ENCODE assay signal across 1 cellular context in the genomic region with DNA sequence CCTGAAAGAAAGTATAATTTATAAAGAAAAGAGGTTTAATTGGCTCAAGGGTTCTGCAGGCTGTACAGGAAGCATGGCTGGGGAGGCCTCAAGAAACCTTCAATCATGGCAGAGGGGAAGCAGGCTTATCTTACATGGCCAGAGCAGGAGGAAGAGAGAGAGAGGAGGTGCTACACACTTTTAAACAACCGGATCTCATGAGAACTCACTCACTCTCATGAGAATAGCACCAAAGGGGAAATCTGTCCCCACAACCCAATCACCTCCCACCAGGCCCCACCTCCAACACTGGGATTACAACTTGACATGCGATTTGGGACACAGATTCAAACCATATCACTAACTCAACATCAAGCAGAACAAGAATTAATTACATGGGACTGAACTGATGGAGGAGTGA.
A peak's percentile ranks its signal among the peaks of the same experiment; 100 is the strongest.
TF ChIP-seq lines count a peak whose summit lies in the region.

No MANE protein-coding gene starts in this region.

TF ChIP-seq in K562, 482 proteins besides CTCF, POLR2A, EP300 and RAD21 (continued from another document):
- TF ChIP-seq, protein P1, sequence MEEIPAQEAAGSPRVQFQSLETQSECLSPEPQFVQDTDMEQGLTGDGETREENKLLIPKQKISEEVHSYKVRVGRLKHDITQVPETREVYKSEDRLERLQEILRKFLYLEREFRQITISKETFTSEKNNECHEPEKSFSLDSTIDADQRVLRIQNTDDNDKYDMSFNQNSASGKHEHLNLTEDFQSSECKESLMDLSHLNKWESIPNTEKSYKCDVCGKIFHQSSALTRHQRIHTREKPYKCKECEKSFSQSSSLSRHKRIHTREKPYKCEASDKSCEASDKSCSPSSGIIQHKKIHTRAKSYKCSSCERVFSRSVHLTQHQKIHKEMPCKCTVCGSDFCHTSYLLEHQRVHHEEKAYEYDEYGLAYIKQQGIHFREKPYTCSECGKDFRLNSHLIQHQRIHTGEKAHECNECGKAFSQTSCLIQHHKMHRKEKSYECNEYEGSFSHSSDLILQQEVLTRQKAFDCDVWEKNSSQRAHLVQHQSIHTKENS (CRISPR knock-in tag; IDR thresholded peaks at IDR 0.05) = no peak
- TF ChIP-seq TRIM28 (IDR thresholded peaks at IDR 0.05) (peak; percentile 85), ILF3 (IDR thresholded peaks at IDR 0.05; ENCODE audit: borderline replicate concordance) (0 out of 2 replicates have a peak, but pooled peaks have one; percentile 33), ADNP (tag; IDR thresholded peaks at IDR 0.05) (no peak), ZNF699 (CRISPR knock-in tag; IDR thresholded peaks at IDR 0.05; ENCODE audit: insufficient replicate concordance) (no peak), TRIM24 (IDR thresholded peaks at IDR 0.05) (peak; percentile 84 to 88), ZNF408 (CRISPR knock-in tag; IDR thresholded peaks at IDR 0.05; ENCODE audit: low read depth) (no peak), MYC (IDR thresholded peaks at IDR 0.05; ENCODE audit: low read depth, low read length) (peak; percentile 57; the same call in 1 of the 2 replicates), MYC (CRISPR knock-in tag; IDR thresholded peaks at IDR 0.05; ENCODE audit: borderline replicate concordance, low read depth) (no peak), NBN (IDR thresholded peaks at IDR 0.05; ENCODE audit: low read depth) (peak; percentile 75; the same call in 1 of the 2 replicates), CBX1 (IDR thresholded peaks at IDR 0.05; ENCODE audit: low read depth) (peak; percentile 67; the same call in 1 of the 2 replicates), NRF1 (conservative IDR thresholded peaks at IDR 0.05 in 1 of 2, IDR thresholded peaks at IDR 0.05 in 1 of 2) (0 out of 4 replicates have a peak, but pooled peaks of 1 of the 2 experiments have one; percentile 14), ETV1 (tag; conservative IDR thresholded peaks at IDR 0.05; ENCODE audit: low read depth) (peak; percentile 96), PYGO2 (tag; IDR thresholded peaks at IDR 0.05) (no peak), POLR2AphosphoS5 (IDR thresholded peaks at IDR 0.05; ENCODE audit: control insufficient read depth, insufficient read depth, low read depth, low read length) (no peak), FOXK2 (conservative IDR thresholded peaks at IDR 0.05 in 1 of 2, IDR thresholded peaks at IDR 0.05 in 1 of 2; ENCODE audit: low read depth in 2 of 2) (no peak), TEAD2 (tag; IDR thresholded peaks at IDR 0.05) (no peak), NCOR1 (IDR thresholded peaks at IDR 0.05) (peak; percentile 69), ZBED1 (IDR thresholded peaks at IDR 0.05) (no peak), FOXP1 (CRISPR knock-in tag; IDR thresholded peaks at IDR 0.05) (no peak), DMBX1 (CRISPR knock-in tag; IDR thresholded peaks at IDR 0.05; ENCODE audit: borderline replicate concordance) (peak; percentile 74; the same call in 1 of the 2 replicates), PHF8 (IDR thresholded peaks at IDR 0.05; ENCODE audit: borderline replicate concordance, low read length) (no peak), ETV5 (CRISPR knock-in tag; IDR thresholded peaks at IDR 0.05; ENCODE audit: low read depth) (peak; percentile 73), BRCA1 (IDR thresholded peaks at IDR 0.05) (no peak), BRCA1 (CRISPR knock-in tag; IDR thresholded peaks at IDR 0.05) (no peak), NFXL1 (CRISPR knock-in tag; IDR thresholded peaks at IDR 0.05) (no peak), ZNF785 (CRISPR knock-in tag; IDR thresholded peaks at IDR 0.05) (no peak), DACH1 (IDR thresholded peaks at IDR 0.05; ENCODE audit: partially characterized antibody) (no peak), PHB2 (IDR thresholded peaks at IDR 0.05; ENCODE audit: low read depth) (no peak)
- TF ChIP-seq, protein P2, sequence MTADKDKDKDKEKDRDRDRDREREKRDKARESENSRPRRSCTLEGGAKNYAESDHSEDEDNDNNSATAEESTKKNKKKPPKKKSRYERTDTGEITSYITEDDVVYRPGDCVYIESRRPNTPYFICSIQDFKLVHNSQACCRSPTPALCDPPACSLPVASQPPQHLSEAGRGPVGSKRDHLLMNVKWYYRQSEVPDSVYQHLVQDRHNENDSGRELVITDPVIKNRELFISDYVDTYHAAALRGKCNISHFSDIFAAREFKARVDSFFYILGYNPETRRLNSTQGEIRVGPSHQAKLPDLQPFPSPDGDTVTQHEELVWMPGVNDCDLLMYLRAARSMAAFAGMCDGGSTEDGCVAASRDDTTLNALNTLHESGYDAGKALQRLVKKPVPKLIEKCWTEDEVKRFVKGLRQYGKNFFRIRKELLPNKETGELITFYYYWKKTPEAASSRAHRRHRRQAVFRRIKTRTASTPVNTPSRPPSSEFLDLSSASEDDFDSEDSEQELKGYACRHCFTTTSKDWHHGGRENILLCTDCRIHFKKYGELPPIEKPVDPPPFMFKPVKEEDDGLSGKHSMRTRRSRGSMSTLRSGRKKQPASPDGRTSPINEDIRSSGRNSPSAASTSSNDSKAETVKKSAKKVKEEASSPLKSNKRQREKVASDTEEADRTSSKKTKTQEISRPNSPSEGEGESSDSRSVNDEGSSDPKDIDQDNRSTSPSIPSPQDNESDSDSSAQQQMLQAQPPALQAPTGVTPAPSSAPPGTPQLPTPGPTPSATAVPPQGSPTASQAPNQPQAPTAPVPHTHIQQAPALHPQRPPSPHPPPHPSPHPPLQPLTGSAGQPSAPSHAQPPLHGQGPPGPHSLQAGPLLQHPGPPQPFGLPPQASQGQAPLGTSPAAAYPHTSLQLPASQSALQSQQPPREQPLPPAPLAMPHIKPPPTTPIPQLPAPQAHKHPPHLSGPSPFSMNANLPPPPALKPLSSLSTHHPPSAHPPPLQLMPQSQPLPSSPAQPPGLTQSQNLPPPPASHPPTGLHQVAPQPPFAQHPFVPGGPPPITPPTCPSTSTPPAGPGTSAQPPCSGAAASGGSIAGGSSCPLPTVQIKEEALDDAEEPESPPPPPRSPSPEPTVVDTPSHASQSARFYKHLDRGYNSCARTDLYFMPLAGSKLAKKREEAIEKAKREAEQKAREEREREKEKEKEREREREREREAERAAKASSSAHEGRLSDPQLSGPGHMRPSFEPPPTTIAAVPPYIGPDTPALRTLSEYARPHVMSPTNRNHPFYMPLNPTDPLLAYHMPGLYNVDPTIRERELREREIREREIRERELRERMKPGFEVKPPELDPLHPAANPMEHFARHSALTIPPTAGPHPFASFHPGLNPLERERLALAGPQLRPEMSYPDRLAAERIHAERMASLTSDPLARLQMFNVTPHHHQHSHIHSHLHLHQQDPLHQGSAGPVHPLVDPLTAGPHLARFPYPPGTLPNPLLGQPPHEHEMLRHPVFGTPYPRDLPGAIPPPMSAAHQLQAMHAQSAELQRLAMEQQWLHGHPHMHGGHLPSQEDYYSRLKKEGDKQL (CRISPR knock-in tag; IDR thresholded peaks at IDR 0.05; ENCODE audit: borderline replicate concordance) = no peak
- TF ChIP-seq, protein P3, sequence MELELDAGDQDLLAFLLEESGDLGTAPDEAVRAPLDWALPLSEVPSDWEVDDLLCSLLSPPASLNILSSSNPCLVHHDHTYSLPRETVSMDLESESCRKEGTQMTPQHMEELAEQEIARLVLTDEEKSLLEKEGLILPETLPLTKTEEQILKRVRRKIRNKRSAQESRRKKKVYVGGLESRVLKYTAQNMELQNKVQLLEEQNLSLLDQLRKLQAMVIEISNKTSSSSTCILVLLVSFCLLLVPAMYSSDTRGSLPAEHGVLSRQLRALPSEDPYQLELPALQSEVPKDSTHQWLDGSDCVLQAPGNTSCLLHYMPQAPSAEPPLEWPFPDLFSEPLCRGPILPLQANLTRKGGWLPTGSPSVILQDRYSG (tag; conservative IDR thresholded peaks at IDR 0.05; ENCODE audit: low read depth) = no peak
- TF ChIP-seq, protein P4, sequence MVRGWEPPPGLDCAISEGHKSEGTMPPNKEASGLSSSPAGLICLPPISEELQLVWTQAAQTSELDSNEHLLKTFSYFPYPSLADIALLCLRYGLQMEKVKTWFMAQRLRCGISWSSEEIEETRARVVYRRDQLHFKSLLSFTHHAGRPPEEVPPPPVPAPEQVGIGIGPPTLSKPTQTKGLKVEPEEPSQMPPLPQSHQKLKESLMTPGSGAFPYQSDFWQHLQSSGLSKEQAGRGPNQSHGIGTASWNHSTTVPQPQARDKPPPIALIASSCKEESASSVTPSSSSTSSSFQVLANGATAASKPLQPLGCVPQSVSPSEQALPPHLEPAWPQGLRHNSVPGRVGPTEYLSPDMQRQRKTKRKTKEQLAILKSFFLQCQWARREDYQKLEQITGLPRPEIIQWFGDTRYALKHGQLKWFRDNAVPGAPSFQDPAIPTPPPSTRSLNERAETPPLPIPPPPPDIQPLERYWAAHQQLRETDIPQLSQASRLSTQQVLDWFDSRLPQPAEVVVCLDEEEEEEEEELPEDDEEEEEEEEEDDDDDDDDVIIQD (CRISPR knock-in tag; IDR thresholded peaks at IDR 0.05) = no peak
- TF ChIP-seq, protein P5, sequence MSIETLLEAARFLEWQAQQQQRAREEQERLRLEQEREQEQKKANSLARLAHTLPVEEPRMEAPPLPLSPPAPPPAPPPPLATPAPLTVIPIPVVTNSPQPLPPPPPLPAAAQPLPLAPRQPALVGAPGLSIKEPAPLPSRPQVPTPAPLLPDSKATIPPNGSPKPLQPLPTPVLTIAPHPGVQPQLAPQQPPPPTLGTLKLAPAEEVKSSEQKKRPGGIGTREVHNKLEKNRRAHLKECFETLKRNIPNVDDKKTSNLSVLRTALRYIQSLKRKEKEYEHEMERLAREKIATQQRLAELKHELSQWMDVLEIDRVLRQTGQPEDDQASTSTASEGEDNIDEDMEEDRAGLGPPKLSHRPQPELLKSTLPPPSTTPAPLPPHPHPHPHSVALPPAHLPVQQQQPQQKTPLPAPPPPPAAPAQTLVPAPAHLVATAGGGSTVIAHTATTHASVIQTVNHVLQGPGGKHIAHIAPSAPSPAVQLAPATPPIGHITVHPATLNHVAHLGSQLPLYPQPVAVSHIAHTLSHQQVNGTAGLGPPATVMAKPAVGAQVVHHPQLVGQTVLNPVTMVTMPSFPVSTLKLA (conservative IDR thresholded peaks at IDR 0.05) = peak; percentile 20 to 45; a peak in 2 of 4 replicates
- TF ChIP-seq, protein P6, sequence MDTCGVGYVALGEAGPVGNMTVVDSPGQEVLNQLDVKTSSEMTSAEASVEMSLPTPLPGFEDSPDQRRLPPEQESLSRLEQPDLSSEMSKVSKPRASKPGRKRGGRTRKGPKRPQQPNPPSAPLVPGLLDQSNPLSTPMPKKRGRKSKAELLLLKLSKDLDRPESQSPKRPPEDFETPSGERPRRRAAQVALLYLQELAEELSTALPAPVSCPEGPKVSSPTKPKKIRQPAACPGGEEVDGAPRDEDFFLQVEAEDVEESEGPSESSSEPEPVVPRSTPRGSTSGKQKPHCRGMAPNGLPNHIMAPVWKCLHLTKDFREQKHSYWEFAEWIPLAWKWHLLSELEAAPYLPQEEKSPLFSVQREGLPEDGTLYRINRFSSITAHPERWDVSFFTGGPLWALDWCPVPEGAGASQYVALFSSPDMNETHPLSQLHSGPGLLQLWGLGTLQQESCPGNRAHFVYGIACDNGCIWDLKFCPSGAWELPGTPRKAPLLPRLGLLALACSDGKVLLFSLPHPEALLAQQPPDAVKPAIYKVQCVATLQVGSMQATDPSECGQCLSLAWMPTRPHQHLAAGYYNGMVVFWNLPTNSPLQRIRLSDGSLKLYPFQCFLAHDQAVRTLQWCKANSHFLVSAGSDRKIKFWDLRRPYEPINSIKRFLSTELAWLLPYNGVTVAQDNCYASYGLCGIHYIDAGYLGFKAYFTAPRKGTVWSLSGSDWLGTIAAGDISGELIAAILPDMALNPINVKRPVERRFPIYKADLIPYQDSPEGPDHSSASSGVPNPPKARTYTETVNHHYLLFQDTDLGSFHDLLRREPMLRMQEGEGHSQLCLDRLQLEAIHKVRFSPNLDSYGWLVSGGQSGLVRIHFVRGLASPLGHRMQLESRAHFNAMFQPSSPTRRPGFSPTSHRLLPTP (IDR thresholded peaks at IDR 0.05; ENCODE audit: borderline replicate concordance, extremely low read depth, insufficient read length) = no peak
- TF ChIP-seq, protein P7, sequence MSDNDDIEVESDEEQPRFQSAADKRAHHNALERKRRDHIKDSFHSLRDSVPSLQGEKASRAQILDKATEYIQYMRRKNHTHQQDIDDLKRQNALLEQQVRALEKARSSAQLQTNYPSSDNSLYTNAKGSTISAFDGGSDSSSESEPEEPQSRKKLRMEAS (CRISPR knock-in tag; IDR thresholded peaks at IDR 0.05) = no peak
- TF ChIP-seq, protein P8, sequence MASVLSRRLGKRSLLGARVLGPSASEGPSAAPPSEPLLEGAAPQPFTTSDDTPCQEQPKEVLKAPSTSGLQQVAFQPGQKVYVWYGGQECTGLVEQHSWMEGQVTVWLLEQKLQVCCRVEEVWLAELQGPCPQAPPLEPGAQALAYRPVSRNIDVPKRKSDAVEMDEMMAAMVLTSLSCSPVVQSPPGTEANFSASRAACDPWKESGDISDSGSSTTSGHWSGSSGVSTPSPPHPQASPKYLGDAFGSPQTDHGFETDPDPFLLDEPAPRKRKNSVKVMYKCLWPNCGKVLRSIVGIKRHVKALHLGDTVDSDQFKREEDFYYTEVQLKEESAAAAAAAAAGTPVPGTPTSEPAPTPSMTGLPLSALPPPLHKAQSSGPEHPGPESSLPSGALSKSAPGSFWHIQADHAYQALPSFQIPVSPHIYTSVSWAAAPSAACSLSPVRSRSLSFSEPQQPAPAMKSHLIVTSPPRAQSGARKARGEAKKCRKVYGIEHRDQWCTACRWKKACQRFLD (CRISPR knock-in tag; IDR thresholded peaks at IDR 0.05) = no peak
- TF ChIP-seq, protein P9, sequence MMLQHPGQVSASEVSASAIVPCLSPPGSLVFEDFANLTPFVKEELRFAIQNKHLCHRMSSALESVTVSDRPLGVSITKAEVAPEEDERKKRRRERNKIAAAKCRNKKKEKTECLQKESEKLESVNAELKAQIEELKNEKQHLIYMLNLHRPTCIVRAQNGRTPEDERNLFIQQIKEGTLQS (IDR thresholded peaks at IDR 0.05) = no peak
- TF ChIP-seq, protein P9 (CRISPR knock-in tag; conservative IDR thresholded peaks at IDR 0.05) = no peak
- TF ChIP-seq, protein P10, sequence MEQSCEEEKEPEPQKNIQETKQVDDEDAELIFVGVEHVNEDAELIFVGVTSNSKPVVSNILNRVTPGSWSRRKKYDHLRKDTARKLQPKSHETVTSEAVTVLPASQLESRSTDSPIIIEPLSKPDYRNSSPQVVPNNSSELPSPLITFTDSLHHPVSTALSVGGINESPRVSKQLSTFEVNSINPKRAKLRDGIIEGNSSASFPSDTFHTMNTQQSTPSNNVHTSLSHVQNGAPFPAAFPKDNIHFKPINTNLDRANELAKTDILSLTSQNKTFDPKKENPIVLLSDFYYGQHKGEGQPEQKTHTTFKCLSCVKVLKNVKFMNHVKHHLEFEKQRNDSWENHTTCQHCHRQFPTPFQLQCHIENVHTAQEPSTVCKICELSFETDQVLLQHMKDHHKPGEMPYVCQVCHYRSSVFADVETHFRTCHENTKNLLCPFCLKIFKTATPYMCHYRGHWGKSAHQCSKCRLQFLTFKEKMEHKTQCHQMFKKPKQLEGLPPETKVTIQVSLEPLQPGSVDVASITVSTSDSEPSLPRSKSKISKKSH (CRISPR knock-in tag; IDR thresholded peaks at IDR 0.05) = no peak
